ENCODE assay signal across 16 cellular contexts in the genomic region with DNA sequence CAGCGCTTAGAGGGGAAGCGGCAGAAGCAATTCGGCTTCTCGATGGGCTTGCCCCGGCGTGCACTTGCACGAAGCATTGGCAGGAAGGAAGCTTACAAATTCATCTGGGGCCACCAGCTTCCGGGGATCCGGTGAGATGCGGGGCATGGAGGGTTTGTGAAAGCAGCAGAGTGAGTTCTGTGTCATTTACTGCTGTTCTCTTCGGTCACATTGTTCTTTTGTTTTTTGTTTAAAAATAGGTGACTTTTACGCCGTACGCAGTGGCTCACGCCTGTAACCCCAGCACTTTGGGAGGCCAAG. TPM values are rescaled to one million over a fixed set of nuclear protein-coding genes. Genes with fewer than 3 reads are reported as not detected.
A peak's percentile ranks its signal among the peaks of the same experiment; 100 is the strongest.
DNase-seq lines count a peak whose midpoint lies in the region; ATAC-seq and TF ChIP-seq lines count a peak whose summit lies in the region.
"Had no signal": no experiment of that assay in that cellular context is flagged by ENCODE, and none has a peak within 500 bp of the region (broad histone marks: within the 10 kb centered on the region; RNA-seq: fewer than 3 reads in every experiment).

No MANE protein-coding gene starts in this region.

- H3K9me3 ChIP-seq in KOPT-K1 (ENCODE audit: insufficient read depth, low read length, poor library complexity, severe bottlenecking) (no peaks in the 10 kb centered on the region), heart right ventricle (peaks cover 0 to 10% (median 0%) of the 10 kb centered on the region in 11 donors), mesenchymal stem cell (ENCODE audit: control insufficient read depth, low read length) (no peaks in the 10 kb centered on the region)
- no peaks in the 10 kb centered on the region for H3K9me3 ChIP-seq in effector memory CD4-positive, alpha-beta T cell (ENCODE audit: control insufficient read depth, low read length)

- H4K91ac ChIP-seq in mesenchymal stem cell (ENCODE audit: low read length), result no peak overlapping the region

- H3K27ac ChIP-seq in KOPT-K1 (ENCODE audit: low read depth, low read length, poor library complexity, severe bottlenecking) (peak overlapping the region; percentile 76), heart right ventricle (peak overlapping the region in 1 of 10 donors; percentile 65), mesenchymal stem cell (ENCODE audit: low read length, poor library complexity, severe bottlenecking) (no peak overlapping the region)
- H3K27ac ChIP-seq in effector memory CD4-positive, alpha-beta T cell (ENCODE audit: insufficient read depth, low read length, poor library complexity, severe bottlenecking), result peak overlapping the region; percentile 81
- H3K27ac ChIP-seq: epithelial cell of prostate, GM23248, KMS-11, tibial nerve had no signal

- no peak overlapping the region for H2BK15ac ChIP-seq in mesenchymal stem cell (ENCODE audit: low read depth, poor library complexity, severe bottlenecking)

- H3K79me1 ChIP-seq in mesenchymal stem cell (replicated peaks; ENCODE audit: low read length, poor library complexity, severe bottlenecking), result no peaks in the 10 kb centered on the region

- DNase-seq in activated naive CD8-positive, alpha-beta T cell treated with anti-CD3 and anti-CD28 coated beads, Interleukin-2, amount 50 U/mL, for 24 hours, result no peak
- DNase-seq in effector memory CD4-positive, alpha-beta T cell, result no peak
- DNase-seq in heart right ventricle, result no peak
- DNase-seq in globus pallidus (ENCODE audit: low spot score), result no peak
- no peak for DNase-seq in germinal center (ENCODE audit: low spot score)
- DNase-seq in mesenchymal stem cell, result no peak
- DNase-seq: GM23248, retina had no signal

- peak overlapping the region; percentile 92 for H3K4me3 Mint-ChIP-seq in activated naive CD8-positive, alpha-beta T cell
- H3K4me3 Mint-ChIP-seq in activated naive CD8-positive, alpha-beta T cell treated with anti-CD3 and anti-CD28 coated beads, Interleukin-2, amount 50 U/mL, for 24 hours, result no peak overlapping the region
- H3K4me3 Mint-ChIP-seq: brain had no signal

- H4K8ac ChIP-seq in mesenchymal stem cell (ENCODE audit: low read length), result no peak overlapping the region

- ATAC-seq in activated naive CD8-positive, alpha-beta T cell treated with anti-CD3 and anti-CD28 coated beads, Interleukin-2, amount 50 U/mL, for 24 hours, result no peak
- no peak for ATAC-seq in heart right ventricle

- peaks cover 11% of the 10 kb centered on the region for H3K36me3 Mint-ChIP-seq in activated naive CD8-positive, alpha-beta T cell
- no peaks in the 10 kb centered on the region for H3K36me3 Mint-ChIP-seq in activated naive CD8-positive, alpha-beta T cell treated with anti-CD3 and anti-CD28 coated beads, Interleukin-2, amount 50 U/mL, for 24 hours (ENCODE audit: low read depth)
- H3K36me3 Mint-ChIP-seq: brain had no signal

- H3K18ac ChIP-seq in mesenchymal stem cell (ENCODE audit: low read depth in 1 of 2, low read length in 2 of 2), result no peak overlapping the region

- H3K4me2 ChIP-seq in mesenchymal stem cell (ENCODE audit: low read length, poor library complexity, severe bottlenecking), result no peak overlapping the region
- H3K4me2 ChIP-seq: KMS-11 had no signal

- 85 to 87% methylated on average over 15 of the region's 15 CpGs for WGBS in heart right ventricle, 2 donors
- 95% methylated on average over 15 of the region's 15 CpGs for WGBS in mesenchymal stem cell

- H2BK120ac ChIP-seq in mesenchymal stem cell (ENCODE audit: low read depth, low read length), result no peak overlapping the region

- H3K27me3 ChIP-seq in effector memory CD4-positive, alpha-beta T cell (replicated peaks; ENCODE audit: control insufficient read depth, insufficient read depth, low read length, poor library complexity, severe bottlenecking), result no peaks in the 10 kb centered on the region
- H3K27me3 ChIP-seq in heart right ventricle, result no peaks in the 10 kb centered on the region
- peaks cover 0 to 4% of the 10 kb centered on the region in 2 experiments for H3K27me3 ChIP-seq in mesenchymal stem cell (ENCODE audit: control insufficient read depth in 1 of 2, insufficient read depth in 1 of 2, low read length in 2 of 2)
- H3K27me3 ChIP-seq: tibial nerve had no signal

- H3K4me1 ChIP-seq in effector memory CD4-positive, alpha-beta T cell (ENCODE audit: control insufficient read depth, insufficient read depth, low read length, poor library complexity, severe bottlenecking), result peaks cover 8% of the 10 kb centered on the region
- H3K4me1 ChIP-seq in heart right ventricle (peaks cover 0 to 12% (median 10%) of the 10 kb centered on the region in 9 donors), mesenchymal stem cell (ENCODE audit: control insufficient read depth, insufficient read depth, low read depth, low read length) (peaks cover 5% of the 10 kb centered on the region)

- no peaks in the 10 kb centered on the region for H3K9me3 Mint-ChIP-seq in activated naive CD8-positive, alpha-beta T cell (ENCODE audit: low read depth)
- H3K9me3 Mint-ChIP-seq in activated naive CD8-positive, alpha-beta T cell treated with anti-CD3 and anti-CD28 coated beads, Interleukin-2, amount 50 U/mL, for 24 hours, result no peaks in the 10 kb centered on the region

- peak overlapping the region; percentile 56 for H3K4me3 ChIP-seq in effector memory CD4-positive, alpha-beta T cell (ENCODE audit: insufficient read depth, low read depth, low read length, poor library complexity, severe bottlenecking)
- peak overlapping the region in 3 of 10 donors; percentile 5 to 54 (median 38) for H3K4me3 ChIP-seq in heart right ventricle
- no peak overlapping the region for H3K4me3 ChIP-seq in mesenchymal stem cell (ENCODE audit: insufficient read depth in 1 of 2, low read depth in 1 of 2, low read length in 2 of 2)
- H3K4me3 ChIP-seq: GM23248 had no signal

- intact Hi-C loops in heart right ventricle (cut with DNase I), result no loop called here

- H3K4me1 Mint-ChIP-seq in activated naive CD8-positive, alpha-beta T cell (ENCODE audit: low read depth), result peaks cover 66% of the 10 kb centered on the region
- peaks cover 20% of the 10 kb centered on the region for H3K4me1 Mint-ChIP-seq in activated naive CD8-positive, alpha-beta T cell treated with anti-CD3 and anti-CD28 coated beads, Interleukin-2, amount 50 U/mL, for 24 hours

- H2BK5ac ChIP-seq in mesenchymal stem cell (ENCODE audit: low read depth, low read length, poor library complexity, severe bottlenecking), result no peak overlapping the region

- no peak overlapping the region for H3K4ac ChIP-seq in mesenchymal stem cell (ENCODE audit: low read depth in 1 of 2, low read length in 2 of 2)

- no peak for TF ChIP-seq CTCF in heart right ventricle (IDR thresholded peaks at IDR 0.05)

- H2AFZ ChIP-seq in mesenchymal stem cell (ENCODE audit: low read depth, low read length), result no peak overlapping the region
- H2AFZ ChIP-seq: GM23248 had no signal

- no peak overlapping the region for H2BK12ac ChIP-seq in mesenchymal stem cell (ENCODE audit: low read length in 2 of 2)

- H3K27ac Mint-ChIP-seq in activated naive CD8-positive, alpha-beta T cell, result peak overlapping the region; percentile 97
- H3K27ac Mint-ChIP-seq in activated naive CD8-positive, alpha-beta T cell treated with anti-CD3 and anti-CD28 coated beads, Interleukin-2, amount 50 U/mL, for 24 hours, result no peak overlapping the region

- H2AK5ac ChIP-seq in mesenchymal stem cell (ENCODE audit: low read length, severe bottlenecking), result no peak overlapping the region

- H3K23ac ChIP-seq in mesenchymal stem cell (ENCODE audit: low read length in 2 of 2), result no peak overlapping the region

- H3K36me3 ChIP-seq in KOPT-K1 (ENCODE audit: insufficient read depth, low read length) (no peaks in the 10 kb centered on the region), heart right ventricle (no peaks in the 10 kb centered on the region), mesenchymal stem cell (ENCODE audit: control insufficient read depth in 1 of 2, insufficient read depth in 2 of 2, low read depth in 1 of 2, low read length in 2 of 2) (no peaks in the 10 kb centered on the region)
- peaks cover 6% of the 10 kb centered on the region for H3K36me3 ChIP-seq in effector memory CD4-positive, alpha-beta T cell (ENCODE audit: control insufficient read depth, insufficient read depth, low read length)
- H3K36me3 ChIP-seq: tibial nerve had no signal

- H3K27me3 Mint-ChIP-seq in activated naive CD8-positive, alpha-beta T cell, result no peaks in the 10 kb centered on the region
- H3K27me3 Mint-ChIP-seq in activated naive CD8-positive, alpha-beta T cell treated with anti-CD3 and anti-CD28 coated beads, Interleukin-2, amount 50 U/mL, for 24 hours, result no peaks in the 10 kb centered on the region

- no peak overlapping the region for H3K9ac ChIP-seq in mesenchymal stem cell (ENCODE audit: low read length)
- H3K9ac ChIP-seq: GM23248, KMS-11 had no signal

- no peak overlapping the region for H3K14ac ChIP-seq in mesenchymal stem cell (ENCODE audit: low read length in 2 of 2)

RNA-seq across cellular contexts. Expression of a gene that starts 47.0 kb away (rescaled TPM):
- total RNA-seq in heart right ventricle, result not detected
- polyA plus RNA-seq in heart right ventricle, result under 1 TPM; 0.09 to 0.37 TPM
- polyA plus RNA-seq in mesenchymal stem cell (2013, experiment 1 of 2), result 0.04 TPM
- polyA plus RNA-seq in mesenchymal stem cell (2013, experiment 2 of 2), result 0.04 TPM
- total RNA-seq: G401, GM23248, mammary epithelial cell had no signal
- polyA plus RNA-seq: GM23248, mammary epithelial cell had no signal
